In genomic region chr17:32007463-32008298, GRCh38 we compare ENCODE assay signal across 8 cellular contexts. TPM values are rescaled to one million over a fixed set of nuclear protein-coding genes. Genes with fewer than 3 reads are reported as not detected.
A peak's percentile ranks its signal among the peaks of the same experiment; 100 is the strongest.
DNase-seq lines count a peak whose midpoint lies in the region; ATAC-seq and TF ChIP-seq lines count a peak whose summit lies in the region.

No MANE protein-coding gene starts in this region.

- TF ChIP-seq CTCF in stomach (IDR thresholded peaks at IDR 0.05) = peak in 1 of 7 experiments; percentile 13

- peaks cover 0 to 3% of the 10 kb centered on the region in 2 donors for H3K4me1 ChIP-seq in esophagus (ENCODE audit: control insufficient read depth in 2 of 2, insufficient read depth in 2 of 2, low read length in 1 of 2)
- peaks cover 0 to 16% of the 10 kb centered on the region in 2 donors for H3K4me1 ChIP-seq in muscle layer of duodenum (ENCODE audit: control insufficient read depth in 1 of 2, insufficient read depth in 2 of 2, low read length in 2 of 2)
- peaks cover 7 to 44% (median 27%) of the 10 kb centered on the region in 4 donors for H3K4me1 ChIP-seq in stomach

- intact Hi-C loops in stomach (cut with DNase I; ENCODE audit: low total_unique reads) = no loop called here

- DNase-seq in NCI-H345 (lab: John Stamatoyannopoulos, UW) (peak; percentile 30), NCI-H345 treated with DMSO at 0.1 percent for 48 hours (lab: John Stamatoyannopoulos, UW; ENCODE audit: unreplicated experiment) (no peak), NCI-H2227 treated with DMSO at 0.1 percent for 48 hours (lab: John Stamatoyannopoulos, UW) (peak; percentile 4), activated T-cell treated with anti-CD3 and anti-CD28 coated beads for 24 hours (ENCODE audit: low read depth) (peak; percentile 24), stomach (no peak)

- TF ChIP-seq EP300 in stomach (IDR thresholded peaks at IDR 0.05) = no peak

- peak overlapping the region; percentile 82 to 85 for H3K4me3 ChIP-seq in esophagus (ENCODE audit: low read depth in 1 of 2, low read length in 2 of 2)
- peak overlapping the region; percentile 87 to 92 for H3K4me3 ChIP-seq in muscle layer of duodenum (ENCODE audit: low read depth in 1 of 2, low read length in 2 of 2)
- H3K4me3 ChIP-seq in stomach = peak overlapping the region; percentile 74 to 97 (median 90)

- 0 to 1% methylated on average over 53 to 80 of the region's 80 CpGs for WGBS in esophagus, 2 donors
- whole genome bisulfite sequencing in stomach, 5 donors = 0 to 1% (median 0%) methylated on average over 15 to 80 of the region's 80 CpGs

- H3K27me3 ChIP-seq in esophagus (ENCODE audit: control insufficient read depth in 1 of 2, insufficient read depth in 2 of 2, low read length in 2 of 2) = no peaks in the 10 kb centered on the region
- H3K27me3 ChIP-seq in muscle layer of duodenum (ENCODE audit: low read depth, low read length) = no peaks in the 10 kb centered on the region
- no peaks in the 10 kb centered on the region for H3K27me3 ChIP-seq in stomach

- H3K27ac ChIP-seq in esophagus (ENCODE audit: low read depth in 2 of 2, low read length in 1 of 2) (peak overlapping the region; percentile 64 to 68), muscle layer of duodenum (ENCODE audit: low read length) (peak overlapping the region; percentile 31), stomach (peak overlapping the region; percentile 76 to 95 (median 88))

- no peak for TF ChIP-seq POLR2A in stomach (IDR thresholded peaks at IDR 0.05)

- peak; percentile 31 for ATAC-seq in HG02840 (IDR thresholded peaks at IDR 0.05; ENCODE audit: low FRiP score, unreplicated experiment)

- no peaks in the 10 kb centered on the region for H3K9me3 ChIP-seq in esophagus (ENCODE audit: control insufficient read depth in 2 of 2, insufficient read depth in 1 of 2, low read depth in 1 of 2, low read length in 1 of 2)
- no peaks in the 10 kb centered on the region for H3K9me3 ChIP-seq in muscle layer of duodenum (ENCODE audit: control insufficient read depth in 1 of 2, low read length in 2 of 2)
- H3K9me3 ChIP-seq in stomach = no peaks in the 10 kb centered on the region

- H3K36me3 ChIP-seq in esophagus (ENCODE audit: control insufficient read depth in 2 of 2, insufficient read depth in 2 of 2, low read length in 1 of 2) (no peaks in the 10 kb centered on the region), muscle layer of duodenum (ENCODE audit: control insufficient read depth in 1 of 2, insufficient read depth in 2 of 2, low read length in 2 of 2) (no peaks in the 10 kb centered on the region), stomach (no peaks in the 10 kb centered on the region)

RNA-seq across cellular contexts. Expression of gene LRRC37B, which starts 0.5 kb away (rescaled TPM):
- polyA plus RNA-seq in esophagus (10 to 100 TPM in 1 of 2 donors, 1 to 10 TPM in 1; 6.1 to 14.2 TPM), stomach (10 to 100 TPM in 1 of 3 donors, 1 to 10 TPM in 2; 7.6 to 11.8 (median 8.9) TPM)
- 100 to 1,000 TPM in 1 of 5 donors, 10 to 100 TPM in 3, 1 to 10 TPM in 1; 3.2 to 132 (median 37.4) TPM for total RNA-seq in stomach

Comparison
In these comparisons a context has a peak if more than half of its experiments do, and no peak if none do; other contexts are left out.
1. DNase-seq: peak in NCI-H345 (single experiment), NCI-H2227 treated with DMSO at 0.1 percent for 48 hours (single experiment) and activated T-cell treated with anti-CD3 and anti-CD28 coated beads for 24 hours (single experiment); none in NCI-H345 treated with DMSO at 0.1 percent for 48 hours (single experiment) and stomach (single experiment).
2. H3K27ac ChIP-seq: peak in every context shown above with its lines; median percentile 88 in stomach; 66 in esophagus; 31 in muscle layer of duodenum.
3. Peak in every context shown above with its lines, with median percentiles within 50 percentile points of each other: H3K4me3 ChIP-seq.